Comparison of ENCODE assay signal across 8 cellular contexts in genomic region chr6:27807415-27808241, GRCh38.
DNase-seq lines count a peak whose midpoint lies in the region; ATAC-seq, FAIRE-seq and TF ChIP-seq lines count a peak whose summit lies in the region.
"Not testable (repeated sequence)": the region's sequence is repeated elsewhere in the genome, so short reads cannot be mapped to it uniquely, and the experiment has no call there.

No MANE protein-coding gene starts in this region.

- intact Hi-C loops in transverse colon (cut with DNase I; ENCODE audit: low total_unique reads), result not testable (repeated sequence)

- not testable (repeated sequence) for H4K20me1 ChIP-seq in neural progenitor cell (ENCODE audit: low read depth)

- H3K9me3 ChIP-seq in neural progenitor cell (ENCODE audit: low read depth); transverse colon: not testable (repeated sequence)

- H3K36me3 ChIP-seq in neural progenitor cell, transverse colon: not testable (repeated sequence)

- peaks cover 63% of the 10 kb centered on the region for H3F3A ChIP-seq in neural progenitor cell (ENCODE audit: low read depth)

- peak; percentile 52 for FAIRE-seq in frontal cortex (lab: Jason Lieb, UNC)

- H3K4me1 ChIP-seq in neural progenitor cell (peaks cover 36% of the 10 kb centered on the region), transverse colon (peaks cover 0 to 39% (median 19%) of the 10 kb centered on the region in 4 donors)

- TF ChIP-seq POLR2A in NB4 (IDR thresholded peaks at IDR 0.05; ENCODE audit: extremely low read depth, insufficient read length), result peak; percentile 50
- peak; percentile 94 for TF ChIP-seq POLR2A in transverse colon (IDR thresholded peaks at IDR 0.05)

- peaks cover 32% of the 10 kb centered on the region for H3K79me2 ChIP-seq in neural progenitor cell (ENCODE audit: low read depth)

- H3K27ac ChIP-seq in neural progenitor cell (peak overlapping the region; percentile 67), transverse colon (peak overlapping the region; percentile 90 to 94 (median 92))

- H3K9me3 Mint-ChIP-seq in activated naive CD4-positive, alpha-beta T cell treated with anti-CD3 and anti-CD28 coated beads, Interleukin-2, amount 50 U/mL, for 24 hours; neural progenitor cell: not testable (repeated sequence)

- 0 to 1% methylated on average over 10 to 43 of the region's 44 CpGs for WGBS in transverse colon (ENCODE audit: low coverage in 1 of 2), 2 donors

- H3K27ac Mint-ChIP-seq in activated naive CD4-positive, alpha-beta T cell treated with anti-CD3 and anti-CD28 coated beads, Interleukin-2, amount 50 U/mL, for 24 hours, result peak overlapping the region; percentile 95
- peak overlapping the region; percentile 98 for H3K27ac Mint-ChIP-seq in neural progenitor cell

- H3K4me2 ChIP-seq in neural progenitor cell, result peak overlapping the region; percentile 96

- not testable (repeated sequence) for TF ChIP-seq CTCF in GM12864 (IDR thresholded peaks at IDR 0.05; ENCODE audit: low read depth, low read length, missing control alignments); NB4 (IDR thresholded peaks at IDR 0.05; ENCODE audit: low read depth, low read length); neural progenitor cell (IDR thresholded peaks at IDR 0.05); transverse colon (IDR thresholded peaks at IDR 0.05)

- in situ Hi-C loops in transverse colon (cut with MboI; ENCODE audit: low pct_ligation_motif_present in 1 of 4, low pct_unique_long_range_greater_than_20kb in 1 of 4, low sequenced_read_pairs in 3 of 4), result loop anchor here in 3 of 4 donors (10.0 to 25.0 kb wide), 2 partner anchors 87 to 1770 kb away; a partner anchor contains a TSS

- H3K4me3 ChIP-seq in GM12864 (ENCODE audit: low read depth, low read length) (peak overlapping the region; percentile 54), NB4 (ENCODE audit: low read depth, low read length) (peak overlapping the region; percentile 76), neural progenitor cell (peak overlapping the region; percentile 68), transverse colon (peak overlapping the region; percentile 36 to 67 (median 43))

- H3K4me3 Mint-ChIP-seq in activated naive CD4-positive, alpha-beta T cell treated with anti-CD3 and anti-CD28 coated beads, Interleukin-2, amount 50 U/mL, for 24 hours, result peak overlapping the region; percentile 97
- H3K4me3 Mint-ChIP-seq in neural progenitor cell, result peak overlapping the region; percentile 97

- DNase-seq in GM12864 (ENCODE audit: low read depth), result peak; percentile 94
- DNase-seq in NB4 (ENCODE audit: low read depth), result peak; percentile 98
- DNase-seq in SK-N-DZ (ENCODE audit: low spot score), result peak; percentile 91
- DNase-seq in frontal cortex (ENCODE audit: low spot score in 2 of 2), result peak in 1 of 2 donors; percentile 63
- DNase-seq in neural progenitor cell (ENCODE audit: low spot score), result peak; percentile 83
- DNase-seq in transverse colon, result peak; percentile 84

- H3K4me1 Mint-ChIP-seq in activated naive CD4-positive, alpha-beta T cell treated with anti-CD3 and anti-CD28 coated beads, Interleukin-2, amount 50 U/mL, for 24 hours, result peaks cover 46% of the 10 kb centered on the region
- peaks cover 31% of the 10 kb centered on the region for H3K4me1 Mint-ChIP-seq in neural progenitor cell

- not testable (repeated sequence) for TF ChIP-seq EP300 in transverse colon (IDR thresholded peaks at IDR 0.05; ENCODE audit: low read depth)

- H3K27me3 Mint-ChIP-seq in activated naive CD4-positive, alpha-beta T cell treated with anti-CD3 and anti-CD28 coated beads, Interleukin-2, amount 50 U/mL, for 24 hours; neural progenitor cell (ENCODE audit: insufficient read depth, low read depth): not testable (repeated sequence)

- H3K9ac ChIP-seq in neural progenitor cell, result not testable (repeated sequence)

- not testable (repeated sequence) for H3K27me3 ChIP-seq in neural progenitor cell, transverse colon

- peak; percentile 62 for ATAC-seq in HG02623 (IDR thresholded peaks at IDR 0.05; ENCODE audit: unreplicated experiment)

- H2AFZ ChIP-seq in neural progenitor cell (replicated peaks), result not testable (repeated sequence)

- not testable (repeated sequence) for H3K36me3 Mint-ChIP-seq in activated naive CD4-positive, alpha-beta T cell treated with anti-CD3 and anti-CD28 coated beads, Interleukin-2, amount 50 U/mL, for 24 hours; neural progenitor cell
